ENCODE assay signal across 29 cellular contexts in the genomic region with DNA sequence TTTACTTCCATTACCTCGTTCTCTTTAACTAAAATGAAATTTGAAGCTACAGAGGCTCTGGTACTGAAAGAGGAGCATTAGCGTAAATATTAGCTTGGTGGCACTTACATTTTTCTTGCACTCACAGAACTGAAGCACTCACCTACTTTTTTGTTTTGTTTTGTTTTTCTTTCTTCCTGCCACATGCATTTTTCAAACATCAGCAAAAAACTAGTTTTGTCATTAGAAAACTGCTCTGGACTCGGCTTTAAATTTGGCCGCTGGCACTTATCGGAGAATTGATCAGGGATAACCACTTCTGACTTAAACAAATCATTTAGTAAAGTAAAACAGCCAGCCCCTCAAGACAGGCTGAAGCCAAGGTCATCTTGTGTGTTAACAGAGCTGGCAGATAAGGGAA.
A peak's percentile ranks its signal among the peaks of the same experiment; 100 is the strongest.
DNase-seq lines count a peak whose midpoint lies in the region; ATAC-seq and TF ChIP-seq lines count a peak whose summit lies in the region.
"Had no signal": no experiment of that assay in that cellular context is flagged by ENCODE, and none has a peak within 500 bp of the region (broad histone marks: within the 10 kb centered on the region; RNA-seq: fewer than 3 reads in every experiment).

No MANE protein-coding gene starts in this region.

- no peak for TF ChIP-seq CTCF in natural killer cell (IDR thresholded peaks at IDR 0.05)

- no peaks in the 10 kb centered on the region for H3K27me3 ChIP-seq in H7 (ENCODE audit: control insufficient read depth, insufficient read depth, low read length)
- H3K27me3 ChIP-seq: ascending aorta, cardiac muscle cell, gastrocnemius medialis, sigmoid colon, stomach, thyroid gland had no signal

- no peak for ATAC-seq in natural killer cell
- ATAC-seq in natural killer cell treated with Interleukin-12 subunit alpha and Interleukin-12 subunit beta and Interleukin-15 and Interleukin-18, amount 100 ng/mL, for 72 hours = no peak
- no peak for ATAC-seq in activated naive CD8-positive, alpha-beta T cell treated with anti-CD3 and anti-CD28 coated beads, Interleukin-2, amount 50 U/mL, for 24 hours
- ATAC-seq in stimulated activated naive CD8-positive, alpha-beta T cell treated with anti-CD3 and anti-CD28 coated beads, Interleukin-15, amount 100 ng/mL, for 72 hours = no peak
- ATAC-seq: gastrocnemius medialis, left cardiac atrium had no signal

- no peak for DNase-seq in T-helper 2 cell treated with Interferon-gamma antibody and Interleukin-4, amounts not matched to agents 5 μg/mL and 100 μg/mL, for 36 hours (ENCODE audit: low spot score)
- no peak for DNase-seq in T-helper 2 cell
- no peak for DNase-seq in natural killer cell
- no peak for DNase-seq in natural killer cell treated with Interleukin-12 subunit alpha and Interleukin-12 subunit beta and Interleukin-15 and Interleukin-18, amount 100 ng/mL, for 72 hours (ENCODE audit: low spot score)
- no peak for DNase-seq in activated naive CD8-positive, alpha-beta T cell treated with anti-CD3 and anti-CD28 coated beads, Interleukin-2, amount 50 U/mL, for 24 hours
- no peak for DNase-seq in stimulated activated naive CD8-positive, alpha-beta T cell treated with anti-CD3 and anti-CD28 coated beads, Interleukin-15, amount 100 ng/mL, for 72 hours
- DNase-seq in DMS 273 (lab: John Stamatoyannopoulos, UW; ENCODE audit: unreplicated experiment) = no peak
- DNase-seq in H7 = no peak
- DNase-seq: 8988T; activated CD4-positive, alpha-beta T cell treated with anti-CD3 and anti-CD28 coated beads, Interleukin-2, amount 50 U/mL, for 4 hours; activated gamma-delta T cell treated with Interleukin-2 at 50 U/mL for 16 hours; AML-193; DMS53; gastrocnemius medialis; left cardiac atrium; NCI-H1048; NCI-H1694; NCI-H446 treated with DMSO at 0.1 percent for 48 hours; sigmoid colon; stimulated activated CD4-positive, alpha-beta T cell treated with anti-CD3 and anti-CD28 coated beads, Interleukin-4, amount 100 ng/mL, for 24 hours; stomach; T-helper 9 cell; thyroid gland had no signal

- peaks cover 46% of the 10 kb centered on the region for H3K4me1 Mint-ChIP-seq in T-helper 2 cell treated with Interferon-gamma antibody and Interleukin-4, amounts not matched to agents 5 μg/mL and 100 μg/mL, for 36 hours (ENCODE audit: low read depth)
- H3K4me1 Mint-ChIP-seq in natural killer cell = peaks cover 37 to 48% of the 10 kb centered on the region in 2 donors
- H3K4me1 Mint-ChIP-seq in natural killer cell treated with Interleukin-12 subunit alpha and Interleukin-12 subunit beta and Interleukin-15 and Interleukin-18, amount 100 ng/mL, for 72 hours (ENCODE audit: low read depth in 2 of 2) = peaks cover 32 to 33% of the 10 kb centered on the region in 2 donors
- peaks cover 61% of the 10 kb centered on the region for H3K4me1 Mint-ChIP-seq in activated naive CD8-positive, alpha-beta T cell treated with anti-CD3 and anti-CD28 coated beads, Interleukin-2, amount 50 U/mL, for 24 hours
- peaks cover 74% of the 10 kb centered on the region for H3K4me1 Mint-ChIP-seq in stimulated activated naive CD8-positive, alpha-beta T cell treated with anti-CD3 and anti-CD28 coated beads, Interleukin-15, amount 100 ng/mL, for 72 hours

- H3K9me3 Mint-ChIP-seq in T-helper 2 cell treated with Interferon-gamma antibody and Interleukin-4, amounts not matched to agents 5 μg/mL and 100 μg/mL, for 36 hours = peaks cover 22% of the 10 kb centered on the region
- no peaks in the 10 kb centered on the region for H3K9me3 Mint-ChIP-seq in natural killer cell
- H3K9me3 Mint-ChIP-seq in natural killer cell treated with Interleukin-12 subunit alpha and Interleukin-12 subunit beta and Interleukin-15 and Interleukin-18, amount 100 ng/mL, for 72 hours = no peaks in the 10 kb centered on the region
- peaks cover 29% of the 10 kb centered on the region for H3K9me3 Mint-ChIP-seq in activated naive CD8-positive, alpha-beta T cell treated with anti-CD3 and anti-CD28 coated beads, Interleukin-2, amount 50 U/mL, for 24 hours
- peaks cover 40 to 42% of the 10 kb centered on the region in 2 donors for H3K9me3 Mint-ChIP-seq in stimulated activated naive CD8-positive, alpha-beta T cell treated with anti-CD3 and anti-CD28 coated beads, Interleukin-15, amount 100 ng/mL, for 72 hours

- H3K27me3 Mint-ChIP-seq in T-helper 2 cell treated with Interferon-gamma antibody and Interleukin-4, amounts not matched to agents 5 μg/mL and 100 μg/mL, for 36 hours (ENCODE audit: low read depth) = no peaks in the 10 kb centered on the region
- no peaks in the 10 kb centered on the region for H3K27me3 Mint-ChIP-seq in natural killer cell (ENCODE audit: low read depth in 2 of 2)
- no peaks in the 10 kb centered on the region for H3K27me3 Mint-ChIP-seq in natural killer cell treated with Interleukin-12 subunit alpha and Interleukin-12 subunit beta and Interleukin-15 and Interleukin-18, amount 100 ng/mL, for 72 hours
- H3K27me3 Mint-ChIP-seq in activated naive CD8-positive, alpha-beta T cell treated with anti-CD3 and anti-CD28 coated beads, Interleukin-2, amount 50 U/mL, for 24 hours = no peaks in the 10 kb centered on the region
- no peaks in the 10 kb centered on the region for H3K27me3 Mint-ChIP-seq in stimulated activated naive CD8-positive, alpha-beta T cell treated with anti-CD3 and anti-CD28 coated beads, Interleukin-15, amount 100 ng/mL, for 72 hours
- H3K27me3 Mint-ChIP-seq: IgD-negative memory B cell, memory B cell had no signal

- no peaks in the 10 kb centered on the region; the same call in 1 of the 2 replicates for H3K36me3 ChIP-seq in H7 (replicated peaks; ENCODE audit: control insufficient read depth, insufficient read depth, low read length)
- H3K36me3 ChIP-seq: cardiac muscle cell had no signal

- intact Hi-C loops in natural killer cell (cut with micrococcal nuclease) = no loop called here

- peaks cover 74% of the 10 kb centered on the region for H3K36me3 Mint-ChIP-seq in T-helper 2 cell treated with Interferon-gamma antibody and Interleukin-4, amounts not matched to agents 5 μg/mL and 100 μg/mL, for 36 hours (ENCODE audit: low read depth)
- H3K36me3 Mint-ChIP-seq in natural killer cell = peaks cover 27% of the 10 kb centered on the region
- peaks cover 41% of the 10 kb centered on the region for H3K36me3 Mint-ChIP-seq in natural killer cell treated with Interleukin-12 subunit alpha and Interleukin-12 subunit beta and Interleukin-15 and Interleukin-18, amount 100 ng/mL, for 72 hours
- peaks cover 86% of the 10 kb centered on the region for H3K36me3 Mint-ChIP-seq in activated naive CD8-positive, alpha-beta T cell treated with anti-CD3 and anti-CD28 coated beads, Interleukin-2, amount 50 U/mL, for 24 hours (ENCODE audit: low read depth)

- peak overlapping the region; percentile 75 for H3K4me3 Mint-ChIP-seq in T-helper 2 cell treated with Interferon-gamma antibody and Interleukin-4, amounts not matched to agents 5 μg/mL and 100 μg/mL, for 36 hours
- no peak overlapping the region for H3K4me3 Mint-ChIP-seq in natural killer cell
- H3K4me3 Mint-ChIP-seq in natural killer cell treated with Interleukin-12 subunit alpha and Interleukin-12 subunit beta and Interleukin-15 and Interleukin-18, amount 100 ng/mL, for 72 hours = no peak overlapping the region
- H3K4me3 Mint-ChIP-seq in activated naive CD8-positive, alpha-beta T cell treated with anti-CD3 and anti-CD28 coated beads, Interleukin-2, amount 50 U/mL, for 24 hours = no peak overlapping the region
- peak overlapping the region; percentile 53 to 76 for H3K4me3 Mint-ChIP-seq in stimulated activated naive CD8-positive, alpha-beta T cell treated with anti-CD3 and anti-CD28 coated beads, Interleukin-15, amount 100 ng/mL, for 72 hours
- H3K4me3 Mint-ChIP-seq: memory B cell had no signal

- no peak overlapping the region for H3K4me3 ChIP-seq in H7 (ENCODE audit: insufficient read depth, low read depth, low read length)
- H3K4me3 ChIP-seq: ascending aorta, cardiac muscle cell, coronary artery, gastrocnemius medialis, sigmoid colon, SK-N-MC, stomach, thyroid gland had no signal

- H3K27ac Mint-ChIP-seq in T-helper 2 cell treated with Interferon-gamma antibody and Interleukin-4, amounts not matched to agents 5 μg/mL and 100 μg/mL, for 36 hours = peak overlapping the region; percentile 92
- H3K27ac Mint-ChIP-seq in natural killer cell = peak overlapping the region; percentile 11 to 45
- peak overlapping the region in 1 of 2 donors; percentile 80 for H3K27ac Mint-ChIP-seq in natural killer cell treated with Interleukin-12 subunit alpha and Interleukin-12 subunit beta and Interleukin-15 and Interleukin-18, amount 100 ng/mL, for 72 hours
- H3K27ac Mint-ChIP-seq in activated naive CD8-positive, alpha-beta T cell treated with anti-CD3 and anti-CD28 coated beads, Interleukin-2, amount 50 U/mL, for 24 hours = peak overlapping the region; percentile 97
- no peak overlapping the region for H3K27ac Mint-ChIP-seq in stimulated activated naive CD8-positive, alpha-beta T cell treated with anti-CD3 and anti-CD28 coated beads, Interleukin-15, amount 100 ng/mL, for 72 hours
- H3K27ac Mint-ChIP-seq: IgD-negative memory B cell had no signal

Comparison
In these comparisons a context has a peak if more than half of its experiments do, and no peak if none do; other contexts are left out.
1. H3K27ac Mint-ChIP-seq: peak in T-helper 2 cell treated with Interferon-gamma antibody and Interleukin-4, amounts not matched to agents 5 μg/mL and 100 μg/mL, for 36 hours (single experiment), natural killer cell (2 of 2) and activated naive CD8-positive, alpha-beta T cell treated with anti-CD3 and anti-CD28 coated beads, Interleukin-2, amount 50 U/mL, for 24 hours (single experiment); none in stimulated activated naive CD8-positive, alpha-beta T cell treated with anti-CD3 and anti-CD28 coated beads, Interleukin-15, amount 100 ng/mL, for 72 hours (0 of 2).
2. H3K4me3 Mint-ChIP-seq: peak in T-helper 2 cell treated with Interferon-gamma antibody and Interleukin-4, amounts not matched to agents 5 μg/mL and 100 μg/mL, for 36 hours (single experiment) and stimulated activated naive CD8-positive, alpha-beta T cell treated with anti-CD3 and anti-CD28 coated beads, Interleukin-15, amount 100 ng/mL, for 72 hours (2 of 2); none in natural killer cell (single experiment), natural killer cell treated with Interleukin-12 subunit alpha and Interleukin-12 subunit beta and Interleukin-15 and Interleukin-18, amount 100 ng/mL, for 72 hours (single experiment) and activated naive CD8-positive, alpha-beta T cell treated with anti-CD3 and anti-CD28 coated beads, Interleukin-2, amount 50 U/mL, for 24 hours (single experiment).